Comparison of ENCODE assay signal across 1 cellular context in the genomic region with DNA sequence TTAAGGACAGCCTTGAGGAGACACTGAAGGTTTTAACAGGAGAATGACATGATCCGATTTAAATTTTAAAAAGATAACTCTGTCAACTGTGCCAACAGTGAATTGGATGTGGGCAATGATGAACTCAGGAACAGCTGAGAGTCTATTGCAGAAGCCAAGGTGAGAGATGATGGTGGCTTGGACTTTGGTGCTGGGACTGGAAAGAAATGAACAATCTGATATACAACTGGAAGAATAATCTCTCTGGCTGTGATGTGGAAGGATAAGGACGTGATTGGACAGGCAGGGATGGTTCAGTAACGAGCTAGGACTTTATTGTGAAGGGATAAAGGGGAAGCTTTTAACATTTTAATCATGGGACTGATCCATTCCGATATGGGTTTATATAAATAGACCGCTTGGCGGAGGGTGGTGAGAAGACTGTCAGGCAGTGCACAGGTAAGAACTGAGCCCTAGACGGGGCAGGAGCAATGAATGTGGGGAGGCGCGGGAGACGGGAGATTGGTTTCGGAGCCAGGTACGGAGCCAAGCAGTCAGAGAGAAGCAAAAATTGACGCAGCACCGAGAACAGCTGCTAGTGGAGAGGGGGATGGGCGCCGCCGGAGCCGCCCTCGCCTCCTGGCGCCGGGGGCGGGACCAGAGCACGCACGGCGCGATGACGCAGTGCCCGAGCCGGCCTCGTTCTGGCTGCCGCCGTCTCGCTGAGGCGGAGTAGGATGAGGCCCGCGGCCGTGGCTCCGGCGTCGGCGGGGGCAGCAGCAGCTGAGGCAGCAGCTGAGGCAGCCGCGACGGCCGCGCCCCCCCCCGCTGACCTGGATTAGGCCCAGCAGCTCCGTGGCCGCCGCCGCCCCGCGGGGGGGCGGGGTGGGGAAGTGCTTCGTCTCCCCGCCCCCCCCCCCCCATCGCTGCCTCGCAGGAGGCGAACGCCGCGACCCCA.
TF ChIP-seq lines count a peak whose summit lies in the region.

A gene with protein sequence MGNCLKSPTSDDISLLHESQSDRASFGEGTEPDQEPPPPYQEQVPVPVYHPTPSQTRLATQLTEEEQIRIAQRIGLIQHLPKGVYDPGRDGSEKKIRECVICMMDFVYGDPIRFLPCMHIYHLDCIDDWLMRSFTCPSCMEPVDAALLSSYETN (plus strand): TSS at position 663 of the 937 bp plus-strand sequence. CDS start 484 bp downstream, outside the sequence.

TF ChIP-seq in K562, 482 proteins besides CTCF, POLR2A, EP300 and RAD21 (continued from another document and continues in another):
- TF ChIP-seq ETV5 (CRISPR knock-in tag; IDR thresholded peaks at IDR 0.05; ENCODE audit: low read depth) (no peak), PPARD (CRISPR knock-in tag; IDR thresholded peaks at IDR 0.05) (no peak), GTF2F1 (IDR thresholded peaks at IDR 0.05; ENCODE audit: low read depth, low read length) (no peak), EZH2 (IDR thresholded peaks at IDR 0.05; ENCODE audit: borderline replicate concordance, low read depth, low read length) (no peak), ZC3H11A (IDR thresholded peaks at IDR 0.05; ENCODE audit: low read depth, low read length) (no peak), RCOR1 (IDR thresholded peaks at IDR 0.05; ENCODE audit: borderline replicate concordance in 1 of 2, low read depth in 2 of 2, low read length in 2 of 2) (peak in 1 of 2 experiments; percentile 65; a peak in 2 of 4 replicates), XRCC4 (IDR thresholded peaks at IDR 0.05; ENCODE audit: extremely low read depth, insufficient read depth, insufficient read length) (no peak), PTBP1 (IDR thresholded peaks at IDR 0.05; ENCODE audit: low read depth, low read length) (no peak), SETDB1 (IDR thresholded peaks at IDR 0.05; ENCODE audit: low read length) (no peak), ILK (tag; IDR thresholded peaks at IDR 0.05; ENCODE audit: borderline replicate concordance, low read depth) (no peak), NR2C1 (IDR thresholded peaks at IDR 0.05) (no peak; the same call in 1 of the 2 replicates), NR2C1 (tag; IDR thresholded peaks at IDR 0.05) (no peak), FOS (IDR thresholded peaks at IDR 0.05; ENCODE audit: extremely low read depth, insufficient read length) (no peak), NR4A1 (CRISPR knock-in tag; IDR thresholded peaks at IDR 0.05) (no peak), NR4A1 (tag; IDR thresholded peaks at IDR 0.05) (0 out of 2 replicates have a peak, but pooled peaks have one; percentile 40), ZFPM2 (CRISPR knock-in tag; IDR thresholded peaks at IDR 0.05) (no peak), TFAM (CRISPR knock-in tag; conservative IDR thresholded peaks at IDR 0.05) (no peak), ZNF780A (CRISPR knock-in tag; IDR thresholded peaks at IDR 0.05) (no peak), CEBPB (tag; IDR thresholded peaks at IDR 0.05) (no peak), U2AF1 (optimal IDR thresholded peaks at IDR 0.05; ENCODE audit: low read depth, low read length) (no peak), ZNF175 (CRISPR knock-in tag; IDR thresholded peaks at IDR 0.05; ENCODE audit: low read depth) (no peak), CBFA2T3 (IDR thresholded peaks at IDR 0.05) (peak; percentile 59), CBX5 (IDR thresholded peaks at IDR 0.05; ENCODE audit: borderline replicate concordance, low read depth) (no peak; the same call in 1 of the 2 replicates), FOXM1 (IDR thresholded peaks at IDR 0.05; ENCODE audit: low read depth) (no peak), FOXM1 (CRISPR knock-in tag; IDR thresholded peaks at IDR 0.05; ENCODE audit: low read depth) (no peak), POLR3G (IDR thresholded peaks at IDR 0.05; ENCODE audit: extremely low read depth, insufficient read length, insufficient replicate concordance) (no peak), TAF1 (IDR thresholded peaks at IDR 0.05; ENCODE audit: control insufficient read depth, extremely low read depth, insufficient read depth, low read length, severe bottlenecking) (peak; percentile 78), PHF8 (IDR thresholded peaks at IDR 0.05; ENCODE audit: borderline replicate concordance, low read length) (peak; percentile 80)
- TF ChIP-seq, protein P1, sequence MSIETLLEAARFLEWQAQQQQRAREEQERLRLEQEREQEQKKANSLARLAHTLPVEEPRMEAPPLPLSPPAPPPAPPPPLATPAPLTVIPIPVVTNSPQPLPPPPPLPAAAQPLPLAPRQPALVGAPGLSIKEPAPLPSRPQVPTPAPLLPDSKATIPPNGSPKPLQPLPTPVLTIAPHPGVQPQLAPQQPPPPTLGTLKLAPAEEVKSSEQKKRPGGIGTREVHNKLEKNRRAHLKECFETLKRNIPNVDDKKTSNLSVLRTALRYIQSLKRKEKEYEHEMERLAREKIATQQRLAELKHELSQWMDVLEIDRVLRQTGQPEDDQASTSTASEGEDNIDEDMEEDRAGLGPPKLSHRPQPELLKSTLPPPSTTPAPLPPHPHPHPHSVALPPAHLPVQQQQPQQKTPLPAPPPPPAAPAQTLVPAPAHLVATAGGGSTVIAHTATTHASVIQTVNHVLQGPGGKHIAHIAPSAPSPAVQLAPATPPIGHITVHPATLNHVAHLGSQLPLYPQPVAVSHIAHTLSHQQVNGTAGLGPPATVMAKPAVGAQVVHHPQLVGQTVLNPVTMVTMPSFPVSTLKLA (conservative IDR thresholded peaks at IDR 0.05) = peak; percentile 54 to 62; a peak in 2 of 4 replicates
- TF ChIP-seq, protein P2, sequence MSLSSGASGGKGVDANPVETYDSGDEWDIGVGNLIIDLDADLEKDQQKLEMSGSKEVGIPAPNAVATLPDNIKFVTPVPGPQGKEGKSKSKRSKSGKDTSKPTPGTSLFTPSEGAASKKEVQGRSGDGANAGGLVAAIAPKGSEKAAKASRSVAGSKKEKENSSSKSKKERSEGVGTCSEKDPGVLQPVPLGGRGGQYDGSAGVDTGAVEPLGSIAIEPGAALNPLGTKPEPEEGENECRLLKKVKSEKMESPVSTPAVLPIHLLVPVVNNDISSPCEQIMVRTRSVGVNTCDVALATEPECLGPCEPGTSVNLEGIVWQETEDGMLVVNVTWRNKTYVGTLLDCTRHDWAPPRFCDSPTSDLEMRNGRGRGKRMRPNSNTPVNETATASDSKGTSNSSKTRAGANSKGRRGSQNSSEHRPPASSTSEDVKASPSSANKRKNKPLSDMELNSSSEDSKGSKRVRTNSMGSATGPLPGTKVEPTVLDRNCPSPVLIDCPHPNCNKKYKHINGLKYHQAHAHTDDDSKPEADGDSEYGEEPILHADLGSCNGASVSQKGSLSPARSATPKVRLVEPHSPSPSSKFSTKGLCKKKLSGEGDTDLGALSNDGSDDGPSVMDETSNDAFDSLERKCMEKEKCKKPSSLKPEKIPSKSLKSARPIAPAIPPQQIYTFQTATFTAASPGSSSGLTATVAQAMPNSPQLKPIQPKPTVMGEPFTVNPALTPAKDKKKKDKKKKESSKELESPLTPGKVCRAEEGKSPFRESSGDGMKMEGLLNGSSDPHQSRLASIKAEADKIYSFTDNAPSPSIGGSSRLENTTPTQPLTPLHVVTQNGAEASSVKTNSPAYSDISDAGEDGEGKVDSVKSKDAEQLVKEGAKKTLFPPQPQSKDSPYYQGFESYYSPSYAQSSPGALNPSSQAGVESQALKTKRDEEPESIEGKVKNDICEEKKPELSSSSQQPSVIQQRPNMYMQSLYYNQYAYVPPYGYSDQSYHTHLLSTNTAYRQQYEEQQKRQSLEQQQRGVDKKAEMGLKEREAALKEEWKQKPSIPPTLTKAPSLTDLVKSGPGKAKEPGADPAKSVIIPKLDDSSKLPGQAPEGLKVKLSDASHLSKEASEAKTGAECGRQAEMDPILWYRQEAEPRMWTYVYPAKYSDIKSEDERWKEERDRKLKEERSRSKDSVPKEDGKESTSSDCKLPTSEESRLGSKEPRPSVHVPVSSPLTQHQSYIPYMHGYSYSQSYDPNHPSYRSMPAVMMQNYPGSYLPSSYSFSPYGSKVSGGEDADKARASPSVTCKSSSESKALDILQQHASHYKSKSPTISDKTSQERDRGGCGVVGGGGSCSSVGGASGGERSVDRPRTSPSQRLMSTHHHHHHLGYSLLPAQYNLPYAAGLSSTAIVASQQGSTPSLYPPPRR (CRISPR knock-in tag; IDR thresholded peaks at IDR 0.05; ENCODE audit: borderline replicate concordance) = no peak
- TF ChIP-seq, protein P3, sequence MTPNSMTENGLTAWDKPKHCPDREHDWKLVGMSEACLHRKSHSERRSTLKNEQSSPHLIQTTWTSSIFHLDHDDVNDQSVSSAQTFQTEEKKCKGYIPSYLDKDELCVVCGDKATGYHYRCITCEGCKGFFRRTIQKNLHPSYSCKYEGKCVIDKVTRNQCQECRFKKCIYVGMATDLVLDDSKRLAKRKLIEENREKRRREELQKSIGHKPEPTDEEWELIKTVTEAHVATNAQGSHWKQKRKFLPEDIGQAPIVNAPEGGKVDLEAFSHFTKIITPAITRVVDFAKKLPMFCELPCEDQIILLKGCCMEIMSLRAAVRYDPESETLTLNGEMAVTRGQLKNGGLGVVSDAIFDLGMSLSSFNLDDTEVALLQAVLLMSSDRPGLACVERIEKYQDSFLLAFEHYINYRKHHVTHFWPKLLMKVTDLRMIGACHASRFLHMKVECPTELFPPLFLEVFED (CRISPR knock-in tag; conservative IDR thresholded peaks at IDR 0.05) = no peak
- TF ChIP-seq, protein P4, sequence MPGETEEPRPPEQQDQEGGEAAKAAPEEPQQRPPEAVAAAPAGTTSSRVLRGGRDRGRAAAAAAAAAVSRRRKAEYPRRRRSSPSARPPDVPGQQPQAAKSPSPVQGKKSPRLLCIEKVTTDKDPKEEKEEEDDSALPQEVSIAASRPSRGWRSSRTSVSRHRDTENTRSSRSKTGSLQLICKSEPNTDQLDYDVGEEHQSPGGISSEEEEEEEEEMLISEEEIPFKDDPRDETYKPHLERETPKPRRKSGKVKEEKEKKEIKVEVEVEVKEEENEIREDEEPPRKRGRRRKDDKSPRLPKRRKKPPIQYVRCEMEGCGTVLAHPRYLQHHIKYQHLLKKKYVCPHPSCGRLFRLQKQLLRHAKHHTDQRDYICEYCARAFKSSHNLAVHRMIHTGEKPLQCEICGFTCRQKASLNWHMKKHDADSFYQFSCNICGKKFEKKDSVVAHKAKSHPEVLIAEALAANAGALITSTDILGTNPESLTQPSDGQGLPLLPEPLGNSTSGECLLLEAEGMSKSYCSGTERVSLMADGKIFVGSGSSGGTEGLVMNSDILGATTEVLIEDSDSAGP (CRISPR knock-in tag; IDR thresholded peaks at IDR 0.05) = no peak
- TF ChIP-seq, protein P5, sequence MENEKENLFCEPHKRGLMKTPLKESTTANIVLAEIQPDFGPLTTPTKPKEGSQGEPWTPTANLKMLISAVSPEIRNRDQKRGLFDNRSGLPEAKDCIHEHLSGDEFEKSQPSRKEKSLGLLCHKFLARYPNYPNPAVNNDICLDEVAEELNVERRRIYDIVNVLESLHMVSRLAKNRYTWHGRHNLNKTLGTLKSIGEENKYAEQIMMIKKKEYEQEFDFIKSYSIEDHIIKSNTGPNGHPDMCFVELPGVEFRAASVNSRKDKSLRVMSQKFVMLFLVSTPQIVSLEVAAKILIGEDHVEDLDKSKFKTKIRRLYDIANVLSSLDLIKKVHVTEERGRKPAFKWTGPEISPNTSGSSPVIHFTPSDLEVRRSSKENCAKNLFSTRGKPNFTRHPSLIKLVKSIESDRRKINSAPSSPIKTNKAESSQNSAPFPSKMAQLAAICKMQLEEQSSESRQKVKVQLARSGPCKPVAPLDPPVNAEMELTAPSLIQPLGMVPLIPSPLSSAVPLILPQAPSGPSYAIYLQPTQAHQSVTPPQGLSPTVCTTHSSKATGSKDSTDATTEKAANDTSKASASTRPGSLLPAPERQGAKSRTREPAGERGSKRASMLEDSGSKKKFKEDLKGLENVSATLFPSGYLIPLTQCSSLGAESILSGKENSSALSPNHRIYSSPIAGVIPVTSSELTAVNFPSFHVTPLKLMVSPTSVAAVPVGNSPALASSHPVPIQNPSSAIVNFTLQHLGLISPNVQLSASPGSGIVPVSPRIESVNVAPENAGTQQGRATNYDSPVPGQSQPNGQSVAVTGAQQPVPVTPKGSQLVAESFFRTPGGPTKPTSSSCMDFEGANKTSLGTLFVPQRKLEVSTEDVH (IDR thresholded peaks at IDR 0.05; ENCODE audit: low read depth, partially characterized antibody) = no peak
- TF ChIP-seq, protein P6, sequence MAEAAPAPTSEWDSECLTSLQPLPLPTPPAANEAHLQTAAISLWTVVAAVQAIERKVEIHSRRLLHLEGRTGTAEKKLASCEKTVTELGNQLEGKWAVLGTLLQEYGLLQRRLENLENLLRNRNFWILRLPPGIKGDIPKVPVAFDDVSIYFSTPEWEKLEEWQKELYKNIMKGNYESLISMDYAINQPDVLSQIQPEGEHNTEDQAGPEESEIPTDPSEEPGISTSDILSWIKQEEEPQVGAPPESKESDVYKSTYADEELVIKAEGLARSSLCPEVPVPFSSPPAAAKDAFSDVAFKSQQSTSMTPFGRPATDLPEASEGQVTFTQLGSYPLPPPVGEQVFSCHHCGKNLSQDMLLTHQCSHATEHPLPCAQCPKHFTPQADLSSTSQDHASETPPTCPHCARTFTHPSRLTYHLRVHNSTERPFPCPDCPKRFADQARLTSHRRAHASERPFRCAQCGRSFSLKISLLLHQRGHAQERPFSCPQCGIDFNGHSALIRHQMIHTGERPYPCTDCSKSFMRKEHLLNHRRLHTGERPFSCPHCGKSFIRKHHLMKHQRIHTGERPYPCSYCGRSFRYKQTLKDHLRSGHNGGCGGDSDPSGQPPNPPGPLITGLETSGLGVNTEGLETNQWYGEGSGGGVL (CRISPR knock-in tag; IDR thresholded peaks at IDR 0.05) = no peak
